ENCODE assay signal across 1 cellular context in genomic region chr11:117947751-117948150, GRCh38. TPM values are rescaled to one million over a fixed set of nuclear protein-coding genes. Genes with fewer than 3 reads are reported as not detected.
"Had no signal": no experiment of that assay in that cellular context is flagged by ENCODE, and none has a peak within 500 bp of the region (broad histone marks: within the 10 kb centered on the region; RNA-seq: fewer than 3 reads in every experiment).

No MANE protein-coding gene starts in this region.

RNA-seq across cellular contexts. Expression of gene TMPRSS13, which starts 18.5 kb away (rescaled TPM):
- total RNA-seq: Right ventricle myocardium inferior had no signal
